ENCODE assay signal across 27 cellular contexts in genomic region chr5:113722979-113723378, GRCh38.
"Had no signal": no experiment of that assay in that cellular context is flagged by ENCODE, and none has a peak within 500 bp of the region (broad histone marks: within the 10 kb centered on the region; RNA-seq: fewer than 3 reads in every experiment).

No MANE protein-coding gene starts in this region.

- H3K27ac Mint-ChIP-seq: dendritic cell treated with granulocyte-macrophage colony-stimulating factor and Interleukin-4, amounts not matched to agents 40 ng/mL and 50 ng/mL, for 4 days; effector memory CD8-positive, alpha-beta T cell; endodermal cell; immature natural killer cell; memory B cell had no signal

- H3K27me3 ChIP-seq: colonic mucosa, esophagus squamous epithelium, gastroesophageal sphincter, heart left ventricle, hepatocyte, left lung had no signal

- H3K9me3 ChIP-seq: colonic mucosa, esophagus squamous epithelium, gastroesophageal sphincter had no signal

- H3K4me1 Mint-ChIP-seq: endodermal cell, immature natural killer cell, memory B cell had no signal

- DNase-seq: cerebellar nuclear complex; colonic mucosa; cortex of kidney; effector CD8-positive, alpha-beta T cell; effector memory CD8-positive, alpha-beta T cell; endodermal cell; erythroblast; esophagus squamous epithelium; foreskin keratinocyte; heart left ventricle; hypothalamus; immature natural killer cell; islet precursor cell; kidney; kidney glomerular epithelial cell; left colon; left lung; left ventricle myocardium superior; mammary epithelial cell; midbrain had no signal

- H3K36me3 Mint-ChIP-seq: immature natural killer cell, memory B cell had no signal

- H3K4me1 ChIP-seq: colonic mucosa, esophagus squamous epithelium, foreskin keratinocyte, heart left ventricle, left lung had no signal

- H3K27me3 Mint-ChIP-seq: dendritic cell treated with granulocyte-macrophage colony-stimulating factor and Interleukin-4, amounts not matched to agents 40 ng/mL and 50 ng/mL, for 4 days; effector memory CD8-positive, alpha-beta T cell had no signal

- ATAC-seq: effector memory CD8-positive, alpha-beta T cell; esophagus mucosa; foreskin keratinocyte; gastroesophageal sphincter; heart left ventricle; left colon; left lung; left ventricle myocardium superior had no signal

- H2AFZ ChIP-seq: hepatocyte had no signal

- H3K4me2 ChIP-seq: hepatocyte had no signal

- H3K4me3 ChIP-seq: colonic mucosa, esophagus squamous epithelium, gastroesophageal sphincter, heart left ventricle, hepatocyte, left lung, lung had no signal

- H3K36me3 ChIP-seq: colonic mucosa, esophagus squamous epithelium, gastroesophageal sphincter, heart left ventricle, left lung had no signal

- H3K27ac ChIP-seq: colonic mucosa, epithelial cell of prostate, esophagus squamous epithelium, foreskin keratinocyte, gastroesophageal sphincter, heart left ventricle, hepatocyte, left lung had no signal

- H3K4me3 Mint-ChIP-seq: dendritic cell treated with granulocyte-macrophage colony-stimulating factor and Interleukin-4, amounts not matched to agents 40 ng/mL and 50 ng/mL, for 4 days; effector memory CD8-positive, alpha-beta T cell; endodermal cell; immature natural killer cell; memory B cell had no signal
